ENCODE assay signal across 8 cellular contexts in the genomic region with DNA sequence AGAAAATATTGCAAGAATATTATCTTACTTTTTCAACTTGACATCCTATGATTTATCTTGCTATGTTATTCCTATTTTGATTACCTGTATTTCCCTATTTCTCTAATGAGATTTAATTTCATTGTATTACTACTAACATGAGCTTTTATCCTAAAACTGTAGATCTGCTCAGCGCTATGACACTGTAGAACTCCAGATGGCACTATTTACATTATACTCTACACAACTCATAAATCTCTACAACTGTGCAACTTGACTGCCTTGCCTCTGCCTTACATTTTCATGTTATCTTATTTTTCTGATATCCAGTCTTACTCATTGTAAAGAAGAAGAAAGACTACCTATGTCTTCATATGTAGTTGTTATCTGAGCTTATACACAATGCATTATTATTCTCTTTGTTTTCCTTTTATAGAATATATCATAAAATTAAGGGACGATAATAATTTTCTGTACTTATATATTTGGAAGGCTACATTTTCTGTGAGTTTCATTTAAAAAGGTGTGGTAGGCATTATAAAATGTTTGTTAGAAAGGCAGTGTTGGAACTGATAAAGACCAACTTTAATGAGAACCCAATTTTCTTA. TPM values are rescaled to one million over a fixed set of nuclear protein-coding genes. Genes with fewer than 3 reads are reported as not detected.
DNase-seq lines count a peak whose midpoint lies in the region; ATAC-seq and TF ChIP-seq lines count a peak whose summit lies in the region.

No MANE protein-coding gene starts in this region.

- H3K4me3 ChIP-seq in OCI-LY7 (ENCODE audit: low read depth, low read length, poor library complexity, severe bottlenecking) (no peak overlapping the region), esophagus squamous epithelium (no peak overlapping the region), esophagus muscularis mucosa (no peak overlapping the region)

- no TSS peak for BruUV-seq in OCI-LY7 (replicated peaks; lab: Mats Ljungman, UMichigan)

- no peak for TF ChIP-seq POLR2A in esophagus squamous epithelium (IDR thresholded peaks at IDR 0.05)
- TF ChIP-seq POLR2A in esophagus muscularis mucosa (IDR thresholded peaks at IDR 0.05; ENCODE audit: low read depth): no peak

- no peak overlapping the region for H2AFZ ChIP-seq in OCI-LY7 (ENCODE audit: low read length)

- no peak overlapping the region for H3K27ac ChIP-seq in OCI-LY7 (ENCODE audit: low read depth, low read length, poor library complexity, severe bottlenecking)
- no peak overlapping the region for H3K27ac ChIP-seq in esophagus squamous epithelium
- H3K27ac ChIP-seq in esophagus muscularis mucosa (replicated peaks in 1 of 4): no peak overlapping the region

- no peaks in the 10 kb centered on the region for H3K9me2 ChIP-seq in OCI-LY7 (ENCODE audit: insufficient read depth, low read length)

- TF ChIP-seq EP300 in esophagus muscularis mucosa (IDR thresholded peaks at IDR 0.05): no peak

- H3K36me3 ChIP-seq in OCI-LY7 (ENCODE audit: insufficient read depth, low read length): peaks cover 69% of the 10 kb centered on the region
- peaks cover 0 to 58% (median 0%) of the 10 kb centered on the region in 3 donors for H3K36me3 ChIP-seq in esophagus squamous epithelium
- peaks cover 5 to 35% (median 20%) of the 10 kb centered on the region in 4 donors for H3K36me3 ChIP-seq in esophagus muscularis mucosa

- 78 to 82% methylated on average over 2 of the region's 2 CpGs for WGBS in esophagus squamous epithelium, 2 donors
- WGBS in esophagus muscularis mucosa: 73% methylated on average over 2 of the region's 2 CpGs

- no peaks in the 10 kb centered on the region for H3K79me2 ChIP-seq in OCI-LY7 (ENCODE audit: insufficient read depth, low read depth, low read length)

- no peaks in the 10 kb centered on the region for H3K9me3 ChIP-seq in OCI-LY7 (ENCODE audit: low read length)
- no peaks in the 10 kb centered on the region for H3K9me3 ChIP-seq in esophagus squamous epithelium
- no peaks in the 10 kb centered on the region for H3K9me3 ChIP-seq in esophagus muscularis mucosa

- intact Hi-C loops in OCI-LY7 (cut with micrococcal nuclease; ENCODE audit: unreplicated experiment) (loop anchor here (2.0 to 10.0 kb wide), 3 partner anchors 199 to 672 kb away; no protein-coding TSS in a partner anchor), esophagus squamous epithelium (cut with DNase I) (no loop called here), esophagus muscularis mucosa (cut with DNase I) (no loop called here)

- TF ChIP-seq CTCF in OCI-LY7 (conservative IDR thresholded peaks at IDR 0.05; ENCODE audit: low read length) (peak; percentile 85), esophagus squamous epithelium (IDR thresholded peaks at IDR 0.05) (peak; percentile 21 to 60 (median 30)), esophagus muscularis mucosa (IDR thresholded peaks at IDR 0.05) (peak in 1 of 3 experiments; percentile 11)

- POLR2A ChIA-PET in OCI-LY7 (lab: Charles Lee): no interaction called here

- ATAC-seq in HG02981 (IDR thresholded peaks at IDR 0.05; ENCODE audit: unreplicated experiment): peak; percentile 63

- H3K4me1 ChIP-seq in OCI-LY7 (ENCODE audit: insufficient read depth, low read length, poor library complexity, severe bottlenecking) (no peaks in the 10 kb centered on the region), esophagus squamous epithelium (no peaks in the 10 kb centered on the region), esophagus muscularis mucosa (no peaks in the 10 kb centered on the region)

- peak; percentile 1 to 28 for DNase-seq in NOMO-1 (lab: John Stamatoyannopoulos, UW; ENCODE audit: unreplicated experiment in 2 of 2)
- no peak for DNase-seq in NOMO-1 treated with dmso at 0.1 percent for 144 hours (lab: John Stamatoyannopoulos, UW; ENCODE audit: unreplicated experiment)
- DNase-seq in OCI-LY7 (ENCODE audit: low spot score): peak; percentile 42
- DNase-seq in esophagus squamous epithelium (lab: John Stamatoyannopoulos, UW): no peak
- peak; percentile 13 for DNase-seq in stromal cell of bone marrow (ENCODE audit: low read depth)
- DNase-seq in activated CD8-positive, alpha-beta memory T cell treated with anti-CD3 and anti-CD28 coated beads, Interleukin-2, amount 50 U/mL, for 48 hours: no peak
- DNase-seq in esophagus muscularis mucosa (ENCODE audit: extremely low spot score): no peak

- no peak overlapping the region for H3K4me2 ChIP-seq in OCI-LY7 (ENCODE audit: low read length)

- H3K27me3 ChIP-seq in esophagus squamous epithelium (no peaks in the 10 kb centered on the region), esophagus muscularis mucosa (no peaks in the 10 kb centered on the region)

- H4K20me1 ChIP-seq in OCI-LY7 (ENCODE audit: insufficient read depth, low read length): no peaks in the 10 kb centered on the region

- CTCF ChIA-PET in OCI-LY7 (lab: Charles Lee; ENCODE audit: unreplicated experiment): interaction anchor here (0.6 kb wide), 1 partner anchor 24 kb away, joined by 4 read pairs; no protein-coding TSS in a partner anchor

RNA-seq across cellular contexts. Expression of a gene that starts 24.1 kb away (rescaled TPM):
- total RNA-seq in OCI-LY7 (2014; rRNA removed; shearing (Covaris generic)): 32.9 and 40.6 TPM in 2 replicates
- total RNA-seq in OCI-LY7 (2022) (70.3 and 72.8 TPM in 2 replicates), esophagus squamous epithelium (10 to 100 TPM; 18.1 to 39.1 (median 27.3) TPM), esophagus muscularis mucosa (10 to 100 TPM in 3 of 4 donors, 1 to 10 TPM in 1; 9.9 to 23.3 (median 15.4) TPM)

RNA-seq across cellular contexts. Expression of a gene that starts 24.2 kb away (rescaled TPM):
- 32.9 and 48.8 TPM in 2 replicates for total RNA-seq in OCI-LY7 (2014; rRNA removed; shearing (Covaris generic))
- 48.3 and 49.8 TPM in 2 replicates for total RNA-seq in OCI-LY7 (2022)
- 10 to 100 TPM in 2 of 4 donors, 1 to 10 TPM in 2; 6.1 to 13.3 (median 8.7) TPM for total RNA-seq in esophagus squamous epithelium
- under 1 TPM; 0.45 to 0.83 (median 0.64) TPM for total RNA-seq in esophagus muscularis mucosa

RNA-seq across cellular contexts. Expression of a gene that starts 34.0 kb away (rescaled TPM):
- 28.4 and 29.2 TPM in 2 replicates for total RNA-seq in OCI-LY7 (2014; rRNA removed; shearing (Covaris generic))
- total RNA-seq in OCI-LY7 (2022): 33.3 and 34.4 TPM in 2 replicates
- 10 to 100 TPM; 36.3 to 60.8 (median 51.1) TPM for total RNA-seq in esophagus squamous epithelium
- 100 to 1,000 TPM in 1 of 4 donors, 10 to 100 TPM in 3; 85.7 to 101 (median 86.8) TPM for total RNA-seq in esophagus muscularis mucosa

Comparison
In these comparisons a context has a peak if more than half of its experiments do, and no peak if none do; other contexts are left out.
1. DNase-seq: peak in NOMO-1 (2 of 2), OCI-LY7 (single experiment) and stromal cell of bone marrow (single experiment); none in NOMO-1 treated with dmso at 0.1 percent for 144 hours (single experiment), esophagus squamous epithelium (single experiment), activated CD8-positive, alpha-beta memory T cell treated with anti-CD3 and anti-CD28 coated beads, Interleukin-2, amount 50 U/mL, for 48 hours (single experiment) and esophagus muscularis mucosa (single experiment).